In genomic region chr5:18394154-18394804, GRCh38 we compare ENCODE assay signal across 8 cellular contexts.
DNase-seq lines count a peak whose midpoint lies in the region; ATAC-seq and TF ChIP-seq lines count a peak whose summit lies in the region.

No MANE protein-coding gene starts in this region.

- H3K79me2 ChIP-seq in KMS-11 (ENCODE audit: insufficient read depth, low read depth) = no peaks in the 10 kb centered on the region

- H3K9me3 ChIP-seq in vagina = no peaks in the 10 kb centered on the region

- H3K27ac ChIP-seq in KMS-11 (no peak overlapping the region), vagina (no peak overlapping the region)

- no peak overlapping the region; the same call in 1 of the 2 replicates for H3K4me2 ChIP-seq in KMS-11

- ATAC-seq in GM21717 (IDR thresholded peaks at IDR 0.05; ENCODE audit: unreplicated experiment) = peak; percentile 78

- H2AFZ ChIP-seq in KMS-11 (ENCODE audit: low read depth) = no peak overlapping the region

- H3K4me3 ChIP-seq in KMS-11 (IDR thresholded peaks at IDR 0.05; ENCODE audit: insufficient read depth, low read depth, low read length) (no peak overlapping the region), astrocyte of the cerebellum (ENCODE audit: low read depth, low read length) (no peak overlapping the region), vagina (no peak overlapping the region)

- no peak for TF ChIP-seq POLR2A in vagina (IDR thresholded peaks at IDR 0.05)

- in situ Hi-C loops in astrocyte of the cerebellum (cut with HindIII; ENCODE audit: low sequenced_read_pairs) = no loop called here

- H3K27me3 ChIP-seq in KMS-11 (ENCODE audit: insufficient read depth, low read depth) = no peaks in the 10 kb centered on the region
- no peaks in the 10 kb centered on the region for H3K27me3 ChIP-seq in vagina

- no peak overlapping the region for H3K9ac ChIP-seq in KMS-11

- H3K4me1 ChIP-seq in KMS-11 (ENCODE audit: low read depth, poor library complexity, severe bottlenecking) = no peaks in the 10 kb centered on the region
- no peaks in the 10 kb centered on the region for H3K4me1 ChIP-seq in vagina

- H4K20me1 ChIP-seq in KMS-11 (ENCODE audit: insufficient read depth) = no peaks in the 10 kb centered on the region

- H3K36me3 ChIP-seq in KMS-11 (ENCODE audit: insufficient read depth) = no peaks in the 10 kb centered on the region
- H3K36me3 ChIP-seq in vagina = no peaks in the 10 kb centered on the region

- TF ChIP-seq CTCF in KMS-11 (conservative IDR thresholded peaks at IDR 0.05; ENCODE audit: low read depth, low read length) (peak; percentile 97), astrocyte of the cerebellum (IDR thresholded peaks at IDR 0.05; ENCODE audit: low read depth, low read length, missing control alignments) (peak; percentile 87), vagina (IDR thresholded peaks at IDR 0.05) (peak in 1 of 3 experiments; percentile 35)

- intact Hi-C loops in vagina (cut with DNase I) = no loop called here

- DNase-seq in ELR (ENCODE audit: low read depth) = peak; percentile 74
- peak; percentile 74 to 84 for DNase-seq in SHP77 (lab: John Stamatoyannopoulos, UW)
- peak; percentile 62 for DNase-seq in astrocyte of the cerebellum (ENCODE audit: low read depth)
- peak; percentile 77 for DNase-seq in iPS-NIHi7 (ENCODE audit: extremely low spot score)
- DNase-seq in stimulated activated CD4-positive, alpha-beta T cell treated with anti-CD3 and anti-CD28 coated beads, Interleukin-1b, Interleukin-23, amount 100 ng/mL, for 48 hours = peak; percentile 20
- no peak for DNase-seq in vagina (ENCODE audit: extremely low spot score in 2 of 2)

Comparison
In these comparisons a context has a peak if more than half of its experiments do, and no peak if none do; other contexts are left out.
1. DNase-seq: peak in ELR (single experiment), SHP77 (2 of 2), astrocyte of the cerebellum (single experiment), iPS-NIHi7 (single experiment) and stimulated activated CD4-positive, alpha-beta T cell treated with anti-CD3 and anti-CD28 coated beads, Interleukin-1b, Interleukin-23, amount 100 ng/mL, for 48 hours (single experiment); none in vagina (0 of 2).